8 cellular contexts compared by ENCODE assay signal in the genomic region with DNA sequence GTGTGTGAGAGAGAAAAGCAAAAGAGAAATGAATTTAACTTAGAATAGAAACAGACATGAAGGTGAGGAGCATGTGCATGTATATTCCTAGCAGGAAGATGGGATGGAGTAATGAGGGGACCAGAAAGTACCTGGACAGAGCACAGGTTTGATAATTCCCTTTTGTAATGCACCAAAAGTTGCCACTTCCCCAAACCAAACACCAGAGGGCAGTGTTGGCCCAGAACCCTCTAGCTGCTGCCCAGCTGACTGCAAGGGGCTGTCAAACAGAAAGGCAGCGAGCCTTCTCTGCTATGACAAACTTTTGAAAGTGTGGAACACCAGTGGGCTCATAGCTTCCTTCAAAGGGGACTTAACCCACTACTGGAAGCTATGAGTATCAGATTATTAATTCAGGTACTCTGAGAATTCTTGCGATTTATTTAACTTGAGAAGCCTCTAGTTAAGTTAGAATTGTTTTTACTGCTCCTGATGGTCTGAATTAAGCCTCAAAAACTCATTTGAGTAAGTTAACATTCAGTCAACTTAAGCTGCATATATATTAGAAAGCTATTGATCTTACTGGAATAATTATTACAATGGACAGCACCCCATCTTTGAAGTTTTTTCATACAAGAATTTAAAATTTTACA.
DNase-seq lines count a peak whose midpoint lies in the region; ATAC-seq and TF ChIP-seq lines count a peak whose summit lies in the region.

No MANE protein-coding gene starts in this region.

- no peak overlapping the region for H3K27ac ChIP-seq in PC-3 (ENCODE audit: low read length)
- no peak overlapping the region for H3K27ac ChIP-seq in foreskin keratinocyte
- no peak overlapping the region for H3K27ac ChIP-seq in thoracic aorta

- H3K9me2 ChIP-seq in PC-3 (replicated peaks; ENCODE audit: low read length), result no peaks in the 10 kb centered on the region

- H3K9me3 ChIP-seq in PC-3 (ENCODE audit: low read length) (no peaks in the 10 kb centered on the region), thoracic aorta (no peaks in the 10 kb centered on the region)

- no peaks in the 10 kb centered on the region for H3F3A ChIP-seq in PC-3 (ENCODE audit: low read length, unreplicated experiment)

- no peaks in the 10 kb centered on the region for H3K79me2 ChIP-seq in PC-3 (ENCODE audit: low read length)

- peak overlapping the region; percentile 24; the same call in 1 of the 2 replicates for H3K4me2 ChIP-seq in PC-3 (ENCODE audit: low read length)

- intact Hi-C loops in PC-3 (cut with micrococcal nuclease), result loop anchor here (1.0 to 10.0 kb wide), 6 partner anchors 120 to 1191 kb away; no protein-coding TSS in a partner anchor

- no peaks in the 10 kb centered on the region for H4K20me1 ChIP-seq in PC-3 (ENCODE audit: low read length)

- no peaks in the 10 kb centered on the region for H3K4me1 ChIP-seq in PC-3 (ENCODE audit: insufficient read depth, low read length)
- no peaks in the 10 kb centered on the region for H3K4me1 ChIP-seq in foreskin keratinocyte
- peaks cover 0 to 5% of the 10 kb centered on the region in 2 donors for H3K4me1 ChIP-seq in thoracic aorta (ENCODE audit: control insufficient read depth in 1 of 2, low read depth in 2 of 2)

- ATAC-seq in GM19467 (IDR thresholded peaks at IDR 0.05; ENCODE audit: unreplicated experiment) (peak; percentile 98), HG03521 (IDR thresholded peaks at IDR 0.05; ENCODE audit: unreplicated experiment) (peak; percentile 87), PC-3 (peak; percentile 93), foreskin keratinocyte (peak; percentile 95), thoracic aorta (ENCODE audit: insufficient number of reproducible peaks, low FRiP score, low read depth) (peak; percentile 72)

- H3K36me3 ChIP-seq in PC-3 (ENCODE audit: low read depth, low read length) (no peaks in the 10 kb centered on the region), thoracic aorta (no peaks in the 10 kb centered on the region)

- no peak overlapping the region for H3K9ac ChIP-seq in PC-3 (ENCODE audit: low read length)

- BruUV-seq in PC-3 (replicated peaks; lab: Mats Ljungman, UMichigan), result no TSS peak

- POLR2A ChIA-PET in PC-3 (lab: Charles Lee; ENCODE audit: unreplicated experiment), result no interaction called here

- H3K27me3 ChIP-seq in PC-3 (ENCODE audit: low read length), result peaks cover 18% of the 10 kb centered on the region
- no peaks in the 10 kb centered on the region for H3K27me3 ChIP-seq in foreskin keratinocyte
- no peaks in the 10 kb centered on the region for H3K27me3 ChIP-seq in thoracic aorta (replicated peaks; ENCODE audit: insufficient read depth)

- H2AFZ ChIP-seq in PC-3 (ENCODE audit: low read length), result no peak overlapping the region

- H3K4me3 ChIP-seq in PC-3 (ENCODE audit: low read length), result no peak overlapping the region
- no peak overlapping the region for H3K4me3 ChIP-seq in thoracic aorta

- CTCF ChIA-PET in PC-3 (lab: Charles Lee), result interaction anchor here (0.6 to 1.6 kb wide), 2 partner anchors 119 to 547 kb away, joined by 3 to 18 read pairs; no protein-coding TSS in a partner anchor

- DNase-seq in DMS 273 treated with DMSO at 0.1 percent for 48 hours (lab: John Stamatoyannopoulos, UW), result peak; percentile 2
- peak; percentile 82 for DNase-seq in PC-3
- DNase-seq in activated T-helper 1 cell treated with Interleukin-2 at 50 U/mL for 16 hours (ENCODE audit: low read depth), result peak; percentile 27
- DNase-seq in foreskin keratinocyte, result peak in 1 of 2 donors; percentile 37
- DNase-seq in occipital lobe (lab: John Stamatoyannopoulos, UW), result peak; percentile 51
- DNase-seq in thoracic aorta (ENCODE audit: low spot score), result no peak

- TF ChIP-seq CTCF in PC-3 (conservative IDR thresholded peaks at IDR 0.05; ENCODE audit: low read depth, low read length) (peak; percentile 93), foreskin keratinocyte (conservative IDR thresholded peaks at IDR 0.05) (peak; percentile 86), thoracic aorta (IDR thresholded peaks at IDR 0.05) (peak; percentile 90)
